Comparison of ENCODE assay signal across 22 cellular contexts in the genomic region with DNA sequence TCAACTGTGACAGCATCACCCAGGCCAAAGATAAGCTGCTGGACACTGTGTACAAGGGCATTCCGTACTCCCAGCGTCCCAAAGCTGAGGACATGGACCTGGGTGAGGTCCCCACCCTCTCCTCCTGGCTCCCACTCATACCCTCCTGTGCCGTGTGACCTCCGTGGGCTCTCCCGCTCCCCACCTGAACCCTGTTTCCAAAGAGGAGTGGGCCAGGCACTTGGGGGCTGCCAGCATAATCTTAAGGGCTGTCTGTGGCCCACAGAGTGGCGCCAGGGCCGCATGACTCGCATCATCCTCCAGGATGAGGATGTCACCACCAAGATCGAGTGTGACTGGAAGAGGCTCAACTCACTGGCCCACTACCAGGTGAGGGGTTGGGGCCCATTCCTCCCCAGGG. TPM values are rescaled to one million over a fixed set of nuclear protein-coding genes. Genes with fewer than 3 reads are reported as not detected.
A peak's percentile ranks its signal among the peaks of the same experiment; 100 is the strongest.
DNase-seq lines count a peak whose midpoint lies in the region; TF ChIP-seq lines count a peak whose summit lies in the region.
"Had no signal": no experiment of that assay in that cellular context is flagged by ENCODE, and none has a peak within 500 bp of the region (broad histone marks: within the 10 kb centered on the region; RNA-seq: fewer than 3 reads in every experiment).

No MANE protein-coding gene starts in this region.

- H3K27ac Mint-ChIP-seq in MCF 10A (ENCODE audit: low read depth, unreplicated experiment) (no peak overlapping the region), Calu3 (ENCODE audit: unreplicated experiment) (no peak overlapping the region)
- H3K27ac Mint-ChIP-seq: B cell; CD4-positive, alpha-beta T cell; CD8-positive, alpha-beta T cell had no signal

- no peak overlapping the region for H3K4me2 ChIP-seq in mammary epithelial cell (ENCODE audit: insufficient read depth, low read depth, low read length)
- H3K4me2 ChIP-seq: A549; BLaER1 treated with 17β-estradiol and CSF1 and Interleukin-3, amounts not matched to agents 10 nM and 100 nM had no signal

- intact Hi-C loops in mammary epithelial cell (cut with micrococcal nuclease) (no loop called here), MCF 10A (cut with micrococcal nuclease) (no loop called here), Calu3 (cut with micrococcal nuclease; ENCODE audit: unreplicated experiment) (no loop called here), posterior vena cava (cut with DNase I) (no loop called here)

- H4K20me1 ChIP-seq in mammary epithelial cell (ENCODE audit: insufficient read depth, low read length) = no peaks in the 10 kb centered on the region

- no peaks in the 10 kb centered on the region for H3K36me3 ChIP-seq in mammary epithelial cell (ENCODE audit: insufficient read depth, low read length)

- CTCF ChIA-PET in mammary epithelial cell (lab: Charles Lee; ENCODE audit: low non-redundant PET) = no interaction called here
- CTCF ChIA-PET in MCF 10A (lab: Yijun Ruan, JAX) = interaction anchor here (0.7 kb wide), 1 partner anchor 58 kb away, joined by 3 read pairs; no protein-coding TSS in a partner anchor
- CTCF ChIA-PET in Calu3 (lab: Charles Lee) = no interaction called here

- BruUV-seq in mammary epithelial cell (replicated peaks; lab: Mats Ljungman, UMichigan) (TSS peak; percentile 13), MCF 10A (replicated peaks; lab: Mats Ljungman, UMichigan) (no TSS peak), Calu3 (replicated peaks; lab: Mats Ljungman, UMichigan) (TSS peak; percentile 7)

- in situ Hi-C loops in mammary epithelial cell (cut with MboI; ENCODE audit: low sequenced_read_pairs in 2 of 2) = no loop called here

- no peaks in the 10 kb centered on the region for H3K9me3 Mint-ChIP-seq in MCF 10A (ENCODE audit: unreplicated experiment)
- H3K9me3 Mint-ChIP-seq in Calu3 (ENCODE audit: low read depth, unreplicated experiment) = no peaks in the 10 kb centered on the region
- H3K9me3 Mint-ChIP-seq: CD4-positive, alpha-beta T cell; CD8-positive, alpha-beta T cell had no signal

- H2AFZ ChIP-seq in mammary epithelial cell (ENCODE audit: low read depth, low read length) = no peak overlapping the region

- H3K27me3 ChIP-seq in mammary epithelial cell (ENCODE audit: insufficient read depth, low read length) = no peaks in the 10 kb centered on the region

- no peak overlapping the region for H3K9ac ChIP-seq in mammary epithelial cell (ENCODE audit: insufficient read depth, low read length)
- H3K9ac ChIP-seq: BLaER1 treated with 17β-estradiol and CSF1 and Interleukin-3, amounts not matched to agents 10 nM and 100 nM had no signal

- POLR2A ChIA-PET in MCF 10A (lab: Yijun Ruan, JAX) = interaction anchor here (1.4 kb wide), 1 partner anchor 9 kb away, joined by 3 read pairs; no protein-coding TSS in a partner anchor

- H3K4me3 Mint-ChIP-seq in MCF 10A (ENCODE audit: unreplicated experiment) (no peak overlapping the region), Calu3 (ENCODE audit: low read depth, unreplicated experiment) (no peak overlapping the region)
- H3K4me3 Mint-ChIP-seq: B cell; CD4-positive, alpha-beta T cell; CD8-positive, alpha-beta T cell had no signal

- TF ChIP-seq CTCF in mammary epithelial cell (conservative IDR thresholded peaks at IDR 0.05 in 1 of 2, IDR thresholded peaks at IDR 0.05 in 1 of 2; ENCODE audit: extremely low read depth in 1 of 2, insufficient read depth in 1 of 2, low read depth in 1 of 2, low read length in 2 of 2) = no peak
- no peak for TF ChIP-seq CTCF in MCF 10A (IDR thresholded peaks at IDR 0.05; ENCODE audit: unreplicated experiment)
- TF ChIP-seq CTCF in Calu3 (IDR thresholded peaks at IDR 0.05; ENCODE audit: unreplicated experiment) = no peak

- peaks cover 8% of the 10 kb centered on the region for H3K9me3 ChIP-seq in mammary epithelial cell (replicated peaks; ENCODE audit: insufficient read depth, low read length)
- H3K9me3 ChIP-seq: A549, Caco-2 had no signal

- H3K27me3 Mint-ChIP-seq in MCF 10A (ENCODE audit: insufficient read depth, unreplicated experiment) (peaks cover 13% of the 10 kb centered on the region), Calu3 (ENCODE audit: unreplicated experiment) (no peaks in the 10 kb centered on the region)
- H3K27me3 Mint-ChIP-seq: B cell; CD4-positive, alpha-beta T cell had no signal

- no peak overlapping the region for H3K4me3 ChIP-seq in mammary epithelial cell (replicated peaks in 1 of 3; ENCODE audit: insufficient read depth in 1 of 3, low read depth in 2 of 3, low read length in 3 of 3)
- H3K4me3 ChIP-seq: A549; BLaER1 treated with 17β-estradiol and CSF1 and Interleukin-3, amounts not matched to agents 10 nM and 100 nM; GM12878 had no signal

- H3K4me1 Mint-ChIP-seq in MCF 10A (ENCODE audit: insufficient read depth, unreplicated experiment) = no peaks in the 10 kb centered on the region
- no peaks in the 10 kb centered on the region for H3K4me1 Mint-ChIP-seq in Calu3 (ENCODE audit: low read depth, unreplicated experiment)
- H3K4me1 Mint-ChIP-seq: B cell had no signal

- no peaks in the 10 kb centered on the region for H3K4me1 ChIP-seq in mammary epithelial cell (ENCODE audit: insufficient read depth, low read length)
- H3K4me1 ChIP-seq: A549; BLaER1 treated with 17β-estradiol and CSF1 and Interleukin-3, amounts not matched to agents 10 nM and 100 nM; Caco-2 had no signal

- H3K36me3 Mint-ChIP-seq in MCF 10A (ENCODE audit: insufficient read depth, unreplicated experiment) (peaks cover 35% of the 10 kb centered on the region), Calu3 (ENCODE audit: insufficient read depth, unreplicated experiment) (peaks cover 36% of the 10 kb centered on the region)

- 84% methylated on average over 5 of the region's 9 CpGs for WGBS in mammary epithelial cell (ENCODE audit: low coverage, missing lambda C conversion rate)

- DNase-seq in mammary epithelial cell (no peak), MCF 10A (ENCODE audit: unreplicated experiment) (no peak), Calu3 (no peak), posterior vena cava (ENCODE audit: low spot score) (peak; percentile 56), hepatic stellate cell (ENCODE audit: low spot score) (no peak)
- DNase-seq: AML-193; Caco-2; CD4-positive, alpha-beta T cell; CD8-positive, alpha-beta T cell; DMS 273 treated with DMSO at 0.1 percent for 48 hours; DMS153; DMS53; DMS79; DND-41; EL; GDM1 had no signal

- no peak overlapping the region for H3K27ac ChIP-seq in mammary epithelial cell (ENCODE audit: insufficient read depth, low read depth, low read length)
- H3K27ac ChIP-seq: 22Rv1; A549; BLaER1 treated with 17β-estradiol and CSF1 and Interleukin-3, amounts not matched to agents 10 nM and 100 nM; C4-2B had no signal

- H3K79me2 ChIP-seq in mammary epithelial cell (ENCODE audit: insufficient read depth, low read length) = no peaks in the 10 kb centered on the region

- dilution Hi-C loops in mammary epithelial cell (cut with HindIII; ENCODE audit: low sequenced_read_pairs) = no loop called here

RNA-seq across cellular contexts. Expression of a gene that starts 10.0 kb away (rescaled TPM):
- total RNA-seq in mammary epithelial cell = 1 to 10 TPM; 5.3 to 6.5 TPM
- 7.3 TPM for polyA plus RNA-seq in mammary epithelial cell
- polyA minus RNA-seq in mammary epithelial cell = not detected
- total RNA-seq in MCF 10A (2022) = 17.8 and 21.1 TPM in 2 replicates
- total RNA-seq in Calu3 (2022) = 25.5 and 25.6 TPM in 2 replicates
- total RNA-seq in posterior vena cava = 10 to 100 TPM; 10.2 to 15.0 TPM

RNA-seq across cellular contexts. Expression of a gene that starts 11.0 kb away (rescaled TPM):
- total RNA-seq in mammary epithelial cell (10 to 100 TPM; 21.2 to 56.9 TPM), MCF 10A (2022) (47.6 and 48.0 TPM in 2 replicates), Calu3 (2022) (74.0 and 82.6 TPM in 2 replicates), posterior vena cava (10 to 100 TPM; 23.7 to 31.1 TPM)
- polyA plus RNA-seq in mammary epithelial cell = 29.4 TPM
- 55.2 TPM for polyA minus RNA-seq in mammary epithelial cell

RNA-seq across cellular contexts. Expression of a gene that starts 17.3 kb away (rescaled TPM):
- total RNA-seq in mammary epithelial cell = 10 to 100 TPM; 30.5 to 33.2 TPM
- 36.6 TPM for polyA plus RNA-seq in mammary epithelial cell
- 21.6 TPM for polyA minus RNA-seq in mammary epithelial cell
- total RNA-seq in MCF 10A (2022) = 26.7 and 27.9 TPM in 2 replicates
- 37.6 and 41.3 TPM in 2 replicates for total RNA-seq in Calu3 (2022)
- total RNA-seq in posterior vena cava = 10 to 100 TPM; 30.1 TPM

RNA-seq across cellular contexts. Expression of a gene that starts 21.3 kb away (rescaled TPM):
- total RNA-seq in mammary epithelial cell (10 to 100 TPM; 27.2 to 29.6 TPM), MCF 10A (2022) (17.9 and 21.2 TPM in 2 replicates), Calu3 (2022) (21.5 and 27.1 TPM in 2 replicates), posterior vena cava (10 to 100 TPM; 27.4 to 31.3 TPM)
- 29.3 TPM for polyA plus RNA-seq in mammary epithelial cell
- 20.1 TPM for polyA minus RNA-seq in mammary epithelial cell

RNA-seq across cellular contexts. Expression of a gene that starts 25.2 kb away (rescaled TPM):
- total RNA-seq in mammary epithelial cell (10 to 100 TPM; 15.8 to 50.7 TPM), MCF 10A (2022) (62.1 and 88.7 TPM in 2 replicates), Calu3 (2022) (87.9 and 88.9 TPM in 2 replicates), posterior vena cava (10 to 100 TPM; 52.7 to 63.3 TPM)
- 42.7 TPM for polyA plus RNA-seq in mammary epithelial cell
- 24.8 TPM for polyA minus RNA-seq in mammary epithelial cell
